ENCODE assay signal across 8 cellular contexts in genomic region chr18:45688834-45689233, GRCh38. TPM values are rescaled to one million over a fixed set of nuclear protein-coding genes. Genes with fewer than 3 reads are reported as not detected.
DNase-seq lines count a peak whose midpoint lies in the region; ATAC-seq and TF ChIP-seq lines count a peak whose summit lies in the region.

No MANE protein-coding gene starts in this region.

- H3K9me3 Mint-ChIP-seq in memory B cell: peaks cover 2% of the 10 kb centered on the region
- H3K9me3 Mint-ChIP-seq in type B pancreatic cell: no peaks in the 10 kb centered on the region

- peak; percentile 33 for DNase-seq in NK-92 treated with Interleukin-12 subunit alpha and Interleukin-12 subunit beta, amount 100 ng/mL, for 24 hours (lab: John Stamatoyannopoulos, UW)
- DNase-seq in NK-92 (lab: John Stamatoyannopoulos, UW; ENCODE audit: unreplicated experiment) (no peak), memory B cell (ENCODE audit: low spot score in 2 of 2) (no peak), type B pancreatic cell (ENCODE audit: extremely low spot score, unreplicated experiment) (peak; percentile 27), SIG-M5 (lab: John Stamatoyannopoulos, UW) (no peak)
- DNase-seq in activated CD8-positive, alpha-beta memory T cell treated with anti-CD3 and anti-CD28 coated beads for 4 hours (ENCODE audit: low read depth in 2 of 2): peak; percentile 58 to 62

- peaks cover 3% of the 10 kb centered on the region for H3K36me3 Mint-ChIP-seq in memory B cell
- H3K36me3 Mint-ChIP-seq in type B pancreatic cell: peaks cover 2% of the 10 kb centered on the region

- TF ChIP-seq CTCF in type B pancreatic cell (conservative IDR thresholded peaks at IDR 0.05): no peak

- H3K4me1 Mint-ChIP-seq in memory B cell (peaks cover 34% of the 10 kb centered on the region), type B pancreatic cell (ENCODE audit: unreplicated experiment) (peaks cover 21% of the 10 kb centered on the region)

- H3K4me3 Mint-ChIP-seq in memory B cell: peak overlapping the region; percentile 82
- no peak overlapping the region for H3K4me3 Mint-ChIP-seq in type B pancreatic cell

- ATAC-seq in memory B cell (ENCODE audit: low read depth) (no peak), GM21515 (IDR thresholded peaks at IDR 0.05; ENCODE audit: unreplicated experiment) (no peak), GM21390 (IDR thresholded peaks at IDR 0.05; ENCODE audit: unreplicated experiment) (no peak)

- H3K27ac Mint-ChIP-seq in memory B cell: peak overlapping the region; percentile 87
- H3K27ac Mint-ChIP-seq in type B pancreatic cell: no peak overlapping the region

- peaks cover under 1% of the 10 kb centered on the region for H3K27me3 Mint-ChIP-seq in memory B cell
- H3K27me3 Mint-ChIP-seq in type B pancreatic cell: peaks cover 7% of the 10 kb centered on the region

RNA-seq across cellular contexts. Expression of gene SLC14A1, which starts 35.1 kb away (rescaled TPM):
- total RNA-seq in type B pancreatic cell (ENCODE audit: low replicate concordance): 0.76 and 2.4 TPM in 2 replicates

Comparison
In these comparisons a context has a peak if more than half of its experiments do, and no peak if none do; other contexts are left out.
1. DNase-seq: peak in NK-92 treated with Interleukin-12 subunit alpha and Interleukin-12 subunit beta, amount 100 ng/mL, for 24 hours (single experiment), activated CD8-positive, alpha-beta memory T cell treated with anti-CD3 and anti-CD28 coated beads for 4 hours (2 of 2) and type B pancreatic cell (single experiment); none in NK-92 (single experiment), memory B cell (0 of 2) and SIG-M5 (single experiment).